ENCODE assay signal across 8 cellular contexts in genomic region chr1:33346921-33347649, GRCh38. TPM values are rescaled to one million over a fixed set of nuclear protein-coding genes. Genes with fewer than 3 reads are reported as not detected.
DNase-seq lines count a peak whose midpoint lies in the region; ATAC-seq and TF ChIP-seq lines count a peak whose summit lies in the region.

No MANE protein-coding gene starts in this region.

- H3K9me3 ChIP-seq in esophagus muscularis mucosa, result no peaks in the 10 kb centered on the region
- no peaks in the 10 kb centered on the region for H3K9me3 ChIP-seq in neural cell (ENCODE audit: low read length)

- H3K4me1 Mint-ChIP-seq in activated T-cell treated with anti-CD3 and anti-CD28 coated beads, Interleukin-2, amount 50 U/mL, for 24 hours (ENCODE audit: low read depth), result peaks cover 67% of the 10 kb centered on the region
- H3K4me1 Mint-ChIP-seq in T-helper 1 cell treated with Interleukin-12 subunit alpha and Interleukin-12 subunit beta and Interleukin-4 antibody, amounts not matched to agents 30 μg/mL and 1 μg/mL, for 36 hours (ENCODE audit: low read depth), result peaks cover 44% of the 10 kb centered on the region

- H3K36me3 ChIP-seq in esophagus muscularis mucosa (peaks cover 0 to 19% (median 3%) of the 10 kb centered on the region in 4 donors), neural cell (ENCODE audit: insufficient read depth, low read length) (peaks cover 5% of the 10 kb centered on the region)

- no peaks in the 10 kb centered on the region for H3F3A ChIP-seq in neural cell (ENCODE audit: insufficient read depth, low read length, poor library complexity, severe bottlenecking)

- peak; percentile 89 for TF ChIP-seq POLR2A in esophagus muscularis mucosa (IDR thresholded peaks at IDR 0.05; ENCODE audit: low read depth)

- WGBS in esophagus muscularis mucosa, result 17% methylated on average over 2 of the region's 2 CpGs

- ATAC-seq in HG02852 (IDR thresholded peaks at IDR 0.05; ENCODE audit: unreplicated experiment), result no peak

- TF ChIP-seq EP300 in esophagus muscularis mucosa (IDR thresholded peaks at IDR 0.05) (no peak), neural cell (conservative IDR thresholded peaks at IDR 0.05; ENCODE audit: poor library complexity, severe bottlenecking) (no peak)

- DNase-seq in activated T-cell treated with anti-CD3 and anti-CD28 coated beads, Interleukin-2, amount 50 U/mL, for 24 hours, result no peak
- no peak for DNase-seq in activated T-cell treated with anti-CD3 and anti-CD28 coated beads, Interleukin-2, amount 50 U/mL, for 1 hour
- no peak for DNase-seq in esophagus muscularis mucosa (ENCODE audit: extremely low spot score)
- DNase-seq in activated effector memory CD4-positive, alpha-beta T cell treated with anti-CD3 and anti-CD28 coated beads, Interleukin-2, amount 50 U/mL, for 16 hours, result no peak
- DNase-seq in GM13977 (ENCODE audit: low spot score), result no peak

- intact Hi-C loops in esophagus muscularis mucosa (cut with DNase I), result no loop called here

- H3K4me3 Mint-ChIP-seq in activated T-cell treated with anti-CD3 and anti-CD28 coated beads, Interleukin-2, amount 50 U/mL, for 24 hours, result peak overlapping the region; percentile 94
- H3K4me3 Mint-ChIP-seq in T-helper 1 cell treated with Interleukin-12 subunit alpha and Interleukin-12 subunit beta and Interleukin-4 antibody, amounts not matched to agents 30 μg/mL and 1 μg/mL, for 36 hours, result peak overlapping the region; percentile 75

- peaks cover 64% of the 10 kb centered on the region for H3K36me3 Mint-ChIP-seq in activated T-cell treated with anti-CD3 and anti-CD28 coated beads, Interleukin-2, amount 50 U/mL, for 24 hours (ENCODE audit: low read depth)
- H3K36me3 Mint-ChIP-seq in T-helper 1 cell treated with Interleukin-12 subunit alpha and Interleukin-12 subunit beta and Interleukin-4 antibody, amounts not matched to agents 30 μg/mL and 1 μg/mL, for 36 hours (ENCODE audit: low read depth), result peaks cover 14% of the 10 kb centered on the region

- H4K20me1 ChIP-seq in neural cell (ENCODE audit: insufficient read depth), result peaks cover 15% of the 10 kb centered on the region

- peak overlapping the region; percentile 95 to 99 (median 97) for H3K4me3 ChIP-seq in esophagus muscularis mucosa
- H3K4me3 ChIP-seq in neural cell (ENCODE audit: low read length), result peak overlapping the region; percentile 86

- H3K4me1 ChIP-seq in esophagus muscularis mucosa, result peaks cover 53 to 77% (median 74%) of the 10 kb centered on the region in 4 donors

- in situ Hi-C loops in GM13977 (cut with MboI; ENCODE audit: low pct_unique_long_range_greater_than_20kb, low sequenced_read_pairs, unreplicated experiment), result no loop called here

- H3K9me2 ChIP-seq in neural cell (ENCODE audit: insufficient read depth, low read length), result no peaks in the 10 kb centered on the region

- peak overlapping the region; percentile 41 for H3K27ac Mint-ChIP-seq in activated T-cell treated with anti-CD3 and anti-CD28 coated beads, Interleukin-2, amount 50 U/mL, for 24 hours
- H3K27ac Mint-ChIP-seq in T-helper 1 cell treated with Interleukin-12 subunit alpha and Interleukin-12 subunit beta and Interleukin-4 antibody, amounts not matched to agents 30 μg/mL and 1 μg/mL, for 36 hours, result peak overlapping the region; percentile 69

- H3K27me3 Mint-ChIP-seq in activated T-cell treated with anti-CD3 and anti-CD28 coated beads, Interleukin-2, amount 50 U/mL, for 24 hours, result no peaks in the 10 kb centered on the region
- H3K27me3 Mint-ChIP-seq in T-helper 1 cell treated with Interleukin-12 subunit alpha and Interleukin-12 subunit beta and Interleukin-4 antibody, amounts not matched to agents 30 μg/mL and 1 μg/mL, for 36 hours (ENCODE audit: low read depth), result peaks cover 8% of the 10 kb centered on the region

- H3K4me2 ChIP-seq in neural cell (ENCODE audit: low read length), result peak overlapping the region; percentile 95

- TF ChIP-seq CTCF in esophagus muscularis mucosa (IDR thresholded peaks at IDR 0.05) (no peak), neural cell (IDR thresholded peaks at IDR 0.05; ENCODE audit: poor library complexity, severe bottlenecking) (no peak), GM13977 (IDR thresholded peaks at IDR 0.05; ENCODE audit: extremely low read depth, insufficient read depth, missing control alignments) (no peak)

- H3K27me3 ChIP-seq in esophagus muscularis mucosa (no peaks in the 10 kb centered on the region), neural cell (ENCODE audit: insufficient read depth, low read depth, low read length) (no peaks in the 10 kb centered on the region)

- no peaks in the 10 kb centered on the region for H3K9me3 Mint-ChIP-seq in activated T-cell treated with anti-CD3 and anti-CD28 coated beads, Interleukin-2, amount 50 U/mL, for 24 hours
- H3K9me3 Mint-ChIP-seq in T-helper 1 cell treated with Interleukin-12 subunit alpha and Interleukin-12 subunit beta and Interleukin-4 antibody, amounts not matched to agents 30 μg/mL and 1 μg/mL, for 36 hours, result no peaks in the 10 kb centered on the region

- H3K27ac ChIP-seq in esophagus muscularis mucosa (replicated peaks in 1 of 4), result peak overlapping the region; percentile 99 to 100 (median 100)
- peak overlapping the region; percentile 85 for H3K27ac ChIP-seq in neural cell (ENCODE audit: low read length)

- TF ChIP-seq RAD21 in neural cell (conservative IDR thresholded peaks at IDR 0.05), result no peak

- peak overlapping the region; percentile 84 for H3K9ac ChIP-seq in neural cell (ENCODE audit: low read length)

- no peak overlapping the region for H2AFZ ChIP-seq in neural cell (ENCODE audit: low read depth, low read length)

- H3K79me2 ChIP-seq in neural cell (replicated peaks; ENCODE audit: insufficient read depth, low read length), result peaks cover 81% of the 10 kb centered on the region

TF ChIP-seq in neural cell, 6 proteins besides CTCF, POLR2A, EP300 and RAD21:
- TF ChIP-seq TAF1 (IDR thresholded peaks at IDR 0.05; ENCODE audit: low read depth) (no peak), REST (IDR thresholded peaks at IDR 0.05; ENCODE audit: borderline replicate concordance) (no peak), EZH2 (IDR thresholded peaks at IDR 0.05; ENCODE audit: borderline replicate concordance, insufficient read depth, low read length, poor library complexity, severe bottlenecking) (no peak), MXI1 (conservative IDR thresholded peaks at IDR 0.05; ENCODE audit: poor library complexity, severe bottlenecking) (no peak), SMC3 (conservative IDR thresholded peaks at IDR 0.05; ENCODE audit: poor library complexity) (no peak), POLR2AphosphoS5 (IDR thresholded peaks at IDR 0.05) (no peak)
TF ChIP-seq in neural cell: peak in this region for 0.

RNA-seq across cellular contexts. Expression of gene A3GALT2, which starts 26.2 kb away (rescaled TPM):
- total RNA-seq in esophagus muscularis mucosa, result not detected
- 0.35 TPM in 1 of 2 replicates, not detected in the other for polyA plus RNA-seq in neural cell
- polyA minus RNA-seq in neural cell, result not detected in 2 replicates
